10 cellular contexts compared by ENCODE assay signal in genomic region chr3:42655980-42656679, GRCh38. TPM values are rescaled to one million over a fixed set of nuclear protein-coding genes. Genes with fewer than 3 reads are reported as not detected.
A peak's percentile ranks its signal among the peaks of the same experiment; 100 is the strongest.
DNase-seq lines count a peak whose midpoint lies in the region; ATAC-seq, FAIRE-seq and TF ChIP-seq lines count a peak whose summit lies in the region.
"Had no signal": no experiment of that assay in that cellular context is flagged by ENCODE, and none has a peak within 500 bp of the region (broad histone marks: within the 10 kb centered on the region; RNA-seq: fewer than 3 reads in every experiment).

No MANE protein-coding gene starts in this region.

- DNase-seq in DMS53 (lab: John Stamatoyannopoulos, UW) (peak; percentile 2), DMS53 treated with DMSO at 0.1 percent for 48 hours (lab: John Stamatoyannopoulos, UW; ENCODE audit: unreplicated experiment) (no peak), cardiac fibroblast (ENCODE audit: low read depth in 2 of 2) (peak in 1 of 2 donors; percentile 64), keratinocyte (ENCODE audit: low read depth, low spot score) (no peak), tibial artery (peak in 1 of 2 donors; percentile 78), NCI-H2196 treated with DMSO at 0.1 percent for 48 hours (lab: John Stamatoyannopoulos, UW; ENCODE audit: unreplicated experiment) (no peak)
- no peak for DNase-seq in activated T-cell treated with anti-CD3 and anti-CD28 coated beads, Interleukin-2, amount 50 U/mL, for 24 hours
- DNase-seq: testis had no signal

- H3K27ac ChIP-seq in keratinocyte (ENCODE audit: control insufficient read depth, insufficient read depth, low read length) = no peak overlapping the region
- H3K27ac ChIP-seq in tibial artery = peak overlapping the region; percentile 95 to 99
- H3K27ac ChIP-seq: 22Rv1 had no signal

- no peak overlapping the region for H3K4me2 ChIP-seq in keratinocyte (ENCODE audit: control insufficient read depth, extremely low read depth, insufficient read depth, low read depth, low read length)

- H3K9ac ChIP-seq in keratinocyte (ENCODE audit: control insufficient read depth, extremely low read depth, insufficient read depth, low read length) = no peak overlapping the region

- peaks cover 3% of the 10 kb centered on the region for H4K20me1 ChIP-seq in keratinocyte (ENCODE audit: control insufficient read depth, extremely low read depth, insufficient read depth, low read length)

- H3K9me3 ChIP-seq in keratinocyte (ENCODE audit: control insufficient read depth, low read depth, low read length) (no peaks in the 10 kb centered on the region), tibial artery (no peaks in the 10 kb centered on the region)
- H3K9me3 ChIP-seq: testis had no signal

- peak; percentile 5 for FAIRE-seq in keratinocyte (lab: Jason Lieb, UNC)

- intact Hi-C loops in tibial artery (cut with DNase I; ENCODE audit: low total_unique reads) = loop anchor here (2.0 kb wide), 1 partner anchor 89 kb away; no protein-coding TSS in a partner anchor

- TF ChIP-seq CTCF in cardiac fibroblast (IDR thresholded peaks at IDR 0.05; ENCODE audit: low read depth, low read length) = no peak
- no peak for TF ChIP-seq CTCF in keratinocyte (optimal IDR thresholded peaks at IDR 0.05 in 1 of 3, IDR thresholded peaks at IDR 0.05 in 1 of 3, conservative IDR thresholded peaks at IDR 0.05 in 1 of 3; ENCODE audit: extremely low read depth in 1 of 3, insufficient read depth in 2 of 3, low read length in 3 of 3)
- TF ChIP-seq CTCF in tibial artery (IDR thresholded peaks at IDR 0.05) = no peak

- H3K27ac Mint-ChIP-seq in activated T-cell treated with anti-CD3 and anti-CD28 coated beads, Interleukin-2, amount 50 U/mL, for 24 hours = no peak overlapping the region

- H3K36me3 ChIP-seq in keratinocyte (ENCODE audit: control insufficient read depth in 2 of 2, extremely low read depth in 1 of 2, insufficient read depth in 2 of 2, low read length in 2 of 2) (peaks cover 8 to 11% of the 10 kb centered on the region in 2 experiments), tibial artery (peaks cover 10 to 40% (median 20%) of the 10 kb centered on the region in 3 donors)

- H3K4me1 ChIP-seq in keratinocyte (ENCODE audit: control insufficient read depth, extremely low read depth, insufficient read depth, low read length) = peaks cover 40% of the 10 kb centered on the region
- H3K4me1 ChIP-seq in tibial artery = peaks cover 0 to 73% (median 65%) of the 10 kb centered on the region in 4 donors

- peaks cover 16% of the 10 kb centered on the region for H3K4me1 Mint-ChIP-seq in activated T-cell treated with anti-CD3 and anti-CD28 coated beads, Interleukin-2, amount 50 U/mL, for 24 hours (ENCODE audit: low read depth)

- no peak overlapping the region for H3K4me3 Mint-ChIP-seq in activated T-cell treated with anti-CD3 and anti-CD28 coated beads, Interleukin-2, amount 50 U/mL, for 24 hours

- dilution Hi-C loops in keratinocyte (cut with MboI; ENCODE audit: extremely low pct_ligation_motif_present, low sequenced_read_pairs) = no loop called here

- peaks cover 3% of the 10 kb centered on the region for H3K27me3 Mint-ChIP-seq in activated T-cell treated with anti-CD3 and anti-CD28 coated beads, Interleukin-2, amount 50 U/mL, for 24 hours

- no peak for ATAC-seq in HG03460 (IDR thresholded peaks at IDR 0.05; ENCODE audit: unreplicated experiment)

- H3K4me3 ChIP-seq in cardiac fibroblast (replicated peaks in 1 of 2; ENCODE audit: low read depth in 2 of 2, low read length in 2 of 2) (peak overlapping the region; percentile 74 to 84), keratinocyte (ENCODE audit: control insufficient read depth in 2 of 3, extremely low read depth in 1 of 3, insufficient read depth in 2 of 3, low read depth in 1 of 3, low read length in 3 of 3) (no peak overlapping the region), tibial artery (peak overlapping the region; percentile 89 to 95)
- H3K4me3 ChIP-seq: testis had no signal

- H3K9me3 Mint-ChIP-seq in activated T-cell treated with anti-CD3 and anti-CD28 coated beads, Interleukin-2, amount 50 U/mL, for 24 hours = no peaks in the 10 kb centered on the region

- no peaks in the 10 kb centered on the region for H3K36me3 Mint-ChIP-seq in activated T-cell treated with anti-CD3 and anti-CD28 coated beads, Interleukin-2, amount 50 U/mL, for 24 hours (ENCODE audit: low read depth)

- no peak overlapping the region for H2AFZ ChIP-seq in keratinocyte (ENCODE audit: control insufficient read depth, low read length)

- H3K9me1 ChIP-seq in keratinocyte (ENCODE audit: control insufficient read depth, extremely low read depth, insufficient read depth, low read length) = peaks cover 7% of the 10 kb centered on the region

- H3K79me2 ChIP-seq in keratinocyte (ENCODE audit: control insufficient read depth, insufficient read depth, low read length) = peaks cover 12% of the 10 kb centered on the region

- H3K27me3 ChIP-seq in keratinocyte (ENCODE audit: control insufficient read depth, extremely low read depth, insufficient read depth, low read length) (no peaks in the 10 kb centered on the region), tibial artery (no peaks in the 10 kb centered on the region)
- H3K27me3 ChIP-seq: testis had no signal

RNA-seq across cellular contexts. Expression of gene ZBTB47, which starts 2.6 kb away (rescaled TPM):
- polyA plus RNA-seq in keratinocyte = 5.1 to 10.6 TPM (median 8.0 TPM) in 3 replicates
- polyA plus RNA-seq in keratinocyte (2011; ENCODE audit: low read depth) = 1.1 TPM
- 6.1 and 10.8 TPM in 2 replicates for polyA plus RNA-seq in keratinocyte (2011; cell fraction: cytosol; rRNA removed)
- polyA plus RNA-seq in keratinocyte (2011; cell fraction: nucleus; rRNA removed) = 15.9 and 20.9 TPM in 2 replicates
- polyA plus RNA-seq in keratinocyte (2012; ENCODE audit: low replicate concordance) = 4.6 and 8.5 TPM in 2 replicates
- polyA minus RNA-seq in keratinocyte = 9.9 to 20.0 TPM (median 18.4 TPM) in 3 replicates
- 15.2 TPM for polyA minus RNA-seq in keratinocyte (2011; cell fraction: cytosol; rRNA and poly(A)+ RNA removed)
- polyA minus RNA-seq in keratinocyte (2011; cell fraction: nucleus; rRNA and poly(A)+ RNA removed) = 13.5 and 13.7 TPM in 2 replicates

RNA-seq across cellular contexts. Expression of gene KLHL40, which starts 29.2 kb away (rescaled TPM):
- polyA plus RNA-seq in keratinocyte = not detected in 3 replicates
- not detected for polyA plus RNA-seq in keratinocyte (2011; ENCODE audit: low read depth)
- not detected in 2 replicates for polyA plus RNA-seq in keratinocyte (2011; cell fraction: cytosol; rRNA removed)
- polyA plus RNA-seq in keratinocyte (2011; cell fraction: nucleus; rRNA removed) = not detected in 2 replicates
- not detected in 2 replicates for polyA plus RNA-seq in keratinocyte (2012; ENCODE audit: low replicate concordance)
- not detected in 3 replicates for polyA minus RNA-seq in keratinocyte
- polyA minus RNA-seq in keratinocyte (2011; cell fraction: cytosol; rRNA and poly(A)+ RNA removed) = not detected
- not detected in 2 replicates for polyA minus RNA-seq in keratinocyte (2011; cell fraction: nucleus; rRNA and poly(A)+ RNA removed)

RNA-seq across cellular contexts. Expression of gene HHATL, which starts 46.5 kb away (rescaled TPM):
- not detected in 3 replicates for polyA plus RNA-seq in keratinocyte
- polyA plus RNA-seq in keratinocyte (2011; ENCODE audit: low read depth) = not detected
- 0.17 TPM in 1 of 2 replicates, not detected in the other for polyA plus RNA-seq in keratinocyte (2011; cell fraction: cytosol; rRNA removed)
- polyA plus RNA-seq in keratinocyte (2011; cell fraction: nucleus; rRNA removed) = not detected in 2 replicates
- not detected in 2 replicates for polyA plus RNA-seq in keratinocyte (2012; ENCODE audit: low replicate concordance)
- not detected in 3 replicates for polyA minus RNA-seq in keratinocyte
- not detected for polyA minus RNA-seq in keratinocyte (2011; cell fraction: cytosol; rRNA and poly(A)+ RNA removed)
- polyA minus RNA-seq in keratinocyte (2011; cell fraction: nucleus; rRNA and poly(A)+ RNA removed) = not detected in 2 replicates

RNA-seq across cellular contexts. Expression of gene NKTR, which starts 55.6 kb away (rescaled TPM):
- polyA plus RNA-seq in keratinocyte = 15.2 to 38.6 TPM (median 25.3 TPM) in 3 replicates
- polyA plus RNA-seq in keratinocyte (2011; ENCODE audit: low read depth) = 129 TPM
- 4.2 and 7.9 TPM in 2 replicates for polyA plus RNA-seq in keratinocyte (2011; cell fraction: cytosol; rRNA removed)
- polyA plus RNA-seq in keratinocyte (2011; cell fraction: nucleus; rRNA removed) = 83.0 and 110 TPM in 2 replicates
- 11.3 and 17.9 TPM in 2 replicates for polyA plus RNA-seq in keratinocyte (2012; ENCODE audit: low replicate concordance)
- 4.1 to 41.1 TPM (median 10.5 TPM) in 3 replicates for polyA minus RNA-seq in keratinocyte
- polyA minus RNA-seq in keratinocyte (2011; cell fraction: cytosol; rRNA and poly(A)+ RNA removed) = 6.3 TPM
- 50.2 and 87.6 TPM in 2 replicates for polyA minus RNA-seq in keratinocyte (2011; cell fraction: nucleus; rRNA and poly(A)+ RNA removed)

Comparison
In these comparisons a context has a peak if more than half of its experiments do, and no peak if none do; other contexts are left out.
1. H3K4me3 ChIP-seq: peak in cardiac fibroblast (2 of 2) and tibial artery (2 of 2); none in keratinocyte (0 of 3).